In genomic region chr1:43294761-43295160, GRCh38 we compare ENCODE assay signal across 11 cellular contexts. TPM values are rescaled to one million over a fixed set of nuclear protein-coding genes. Genes with fewer than 3 reads are reported as not detected.
DNase-seq lines count a peak whose midpoint lies in the region.
"Had no signal": no experiment of that assay in that cellular context is flagged by ENCODE, and none has a peak within 500 bp of the region (broad histone marks: within the 10 kb centered on the region; RNA-seq: fewer than 3 reads in every experiment).

No MANE protein-coding gene starts in this region.

- H3K79me2 ChIP-seq in ACC112 (ENCODE audit: control insufficient read depth, insufficient read depth, low read length, unreplicated experiment) = no peaks in the 10 kb centered on the region

- H3K27me3 ChIP-seq in ACC112 (ENCODE audit: insufficient read depth, low read length) = no peaks in the 10 kb centered on the region
- H3K27me3 ChIP-seq in adipocyte (replicated peaks; ENCODE audit: control insufficient read depth, insufficient read depth, low read length) = no peaks in the 10 kb centered on the region

- H3K36me3 ChIP-seq in ACC112 (ENCODE audit: insufficient read depth, low read length) (no peaks in the 10 kb centered on the region), adipocyte (ENCODE audit: control insufficient read depth, insufficient read depth, low read length, severe bottlenecking) (no peaks in the 10 kb centered on the region)

- no peaks in the 10 kb centered on the region for H3K9me3 ChIP-seq in adipocyte (ENCODE audit: control insufficient read depth, low read length)

- no peak overlapping the region for H3K4me3 ChIP-seq in ACC112 (ENCODE audit: low read depth, low read length)
- H3K4me3 ChIP-seq in adipocyte (ENCODE audit: low read length) = no peak overlapping the region

- peak overlapping the region; percentile 84 for H3K9ac ChIP-seq in adipocyte (ENCODE audit: low read length)

- no peak overlapping the region for H2AFZ ChIP-seq in ACC112 (ENCODE audit: low read length, unreplicated experiment)

- peaks cover 24% of the 10 kb centered on the region for H3K4me1 ChIP-seq in ACC112 (ENCODE audit: control insufficient read depth, insufficient read depth, low read length, unreplicated experiment)
- peaks cover 48% of the 10 kb centered on the region for H3K4me1 ChIP-seq in adipocyte (ENCODE audit: control insufficient read depth, insufficient read depth, low read length)

- peak overlapping the region; percentile 1; the same call in 1 of the 2 replicates for H3K27ac ChIP-seq in ACC112 (ENCODE audit: low read depth, low read length)

- no peak for DNase-seq in adipocyte (ENCODE audit: low read depth)
- DNase-seq in lung microvascular endothelial cell (ENCODE audit: low read depth in 2 of 2) = peak; percentile 65 to 86
- DNase-seq in HPDE6-E6E7 (ENCODE audit: extremely low spot score) = no peak
- no peak for DNase-seq in NCI-H82 treated with DMSO at 0.1 percent for 48 hours (lab: John Stamatoyannopoulos, UW; ENCODE audit: unreplicated experiment)
- no peak for DNase-seq in kidney tubule cell (ENCODE audit: low spot score)
- DNase-seq: AML-193, endodermal cell, NCI-H2081 had no signal

RNA-seq across cellular contexts. Expression of gene TIE1, which starts 6.0 kb away (rescaled TPM):
- total RNA-seq in lung microvascular endothelial cell = 749 and 1,401 TPM in 2 replicates
- total RNA-seq: G401 had no signal

RNA-seq across cellular contexts. Expression of gene C1orf210, which starts 9.4 kb away (rescaled TPM):
- total RNA-seq in lung microvascular endothelial cell = not detected in 2 replicates
- total RNA-seq: G401; T-helper 1 cell treated with Interleukin-12 subunit alpha and Interleukin-12 subunit beta and Interleukin-4 antibody, amounts not matched to agents 30 ng/mL and 1 ng/mL, for 36 hours had no signal

RNA-seq across cellular contexts. Expression of gene TMEM125, which starts 25.0 kb away (rescaled TPM):
- total RNA-seq in lung microvascular endothelial cell = not detected in 2 replicates
- total RNA-seq: G401; T-helper 1 cell treated with Interleukin-12 subunit alpha and Interleukin-12 subunit beta and Interleukin-4 antibody, amounts not matched to agents 30 ng/mL and 1 ng/mL, for 36 hours had no signal

RNA-seq across cellular contexts. Expression of gene MPL, which starts 42.9 kb away (rescaled TPM):
- total RNA-seq in lung microvascular endothelial cell = under 0.01 TPM in 1 of 2 replicates, not detected in the other
- total RNA-seq: G401; T-helper 1 cell treated with Interleukin-12 subunit alpha and Interleukin-12 subunit beta and Interleukin-4 antibody, amounts not matched to agents 30 ng/mL and 1 ng/mL, for 36 hours had no signal

Comparison
In these comparisons a context has a peak if more than half of its experiments do, and no peak if none do; other contexts are left out.
1. DNase-seq: peak in lung microvascular endothelial cell (2 of 2); none in adipocyte (single experiment), HPDE6-E6E7 (single experiment), NCI-H82 treated with DMSO at 0.1 percent for 48 hours (single experiment) and kidney tubule cell (single experiment).